In the genomic region with DNA sequence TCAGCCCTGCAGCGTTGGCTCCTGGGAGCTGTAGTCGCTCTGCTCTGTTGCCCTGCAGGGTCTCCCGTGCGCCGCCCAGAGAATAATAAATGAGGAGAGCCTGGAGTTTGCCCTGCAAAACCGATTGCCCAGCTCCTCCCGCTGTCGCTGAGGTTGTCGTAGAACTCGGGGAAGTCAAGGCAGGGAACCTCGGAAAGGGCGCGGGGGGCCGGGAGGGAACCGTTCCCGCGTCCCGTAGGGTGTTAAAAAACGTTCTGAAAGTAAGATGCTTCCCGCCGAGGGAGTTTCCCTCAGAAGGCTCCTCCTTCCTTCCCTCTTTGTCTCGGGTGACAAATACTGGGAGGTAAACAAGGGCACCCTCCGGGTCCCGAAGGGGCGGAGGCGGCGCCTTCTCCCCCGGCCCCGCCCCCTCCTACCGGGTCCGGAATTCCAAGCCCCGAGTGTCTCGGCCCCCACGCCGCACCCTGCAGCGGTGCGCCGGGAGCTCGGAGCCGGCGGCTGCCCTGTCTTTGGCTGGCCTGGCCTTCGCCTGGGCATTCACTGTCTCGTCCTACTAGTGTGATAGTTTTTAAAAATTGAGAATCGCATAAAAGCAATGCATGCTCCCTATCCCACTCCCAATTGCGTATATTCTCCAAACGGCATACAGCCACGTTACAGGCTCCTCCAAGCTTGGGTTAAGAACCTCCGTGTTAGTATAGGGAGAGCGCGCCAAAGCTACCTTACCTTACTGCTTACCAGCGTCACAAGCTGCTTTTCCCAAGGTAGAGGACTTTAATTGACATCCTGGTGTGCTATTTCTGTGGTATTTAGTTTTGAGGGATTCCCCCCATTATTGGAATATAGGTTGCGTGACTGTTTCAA, we compare ENCODE assay signal across 1 cellular context.
TF ChIP-seq lines count a peak whose summit lies in the region.

No MANE protein-coding gene starts in this region.

TF ChIP-seq in HEK293, 187 proteins besides CTCF, POLR2A, EP300 and RAD21 (continued from another document):
- TF ChIP-seq, protein P1, sequence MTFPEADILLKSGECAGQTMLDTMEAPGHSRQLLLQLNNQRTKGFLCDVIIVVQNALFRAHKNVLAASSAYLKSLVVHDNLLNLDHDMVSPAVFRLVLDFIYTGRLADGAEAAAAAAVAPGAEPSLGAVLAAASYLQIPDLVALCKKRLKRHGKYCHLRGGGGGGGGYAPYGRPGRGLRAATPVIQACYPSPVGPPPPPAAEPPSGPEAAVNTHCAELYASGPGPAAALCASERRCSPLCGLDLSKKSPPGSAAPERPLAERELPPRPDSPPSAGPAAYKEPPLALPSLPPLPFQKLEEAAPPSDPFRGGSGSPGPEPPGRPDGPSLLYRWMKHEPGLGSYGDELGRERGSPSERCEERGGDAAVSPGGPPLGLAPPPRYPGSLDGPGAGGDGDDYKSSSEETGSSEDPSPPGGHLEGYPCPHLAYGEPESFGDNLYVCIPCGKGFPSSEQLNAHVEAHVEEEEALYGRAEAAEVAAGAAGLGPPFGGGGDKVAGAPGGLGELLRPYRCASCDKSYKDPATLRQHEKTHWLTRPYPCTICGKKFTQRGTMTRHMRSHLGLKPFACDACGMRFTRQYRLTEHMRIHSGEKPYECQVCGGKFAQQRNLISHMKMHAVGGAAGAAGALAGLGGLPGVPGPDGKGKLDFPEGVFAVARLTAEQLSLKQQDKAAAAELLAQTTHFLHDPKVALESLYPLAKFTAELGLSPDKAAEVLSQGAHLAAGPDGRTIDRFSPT (tag by site-specific recombination; IDR thresholded peaks at IDR 0.05): peak; percentile 83
- 0 out of 2 replicates have a peak, but pooled peaks have one; percentile 11 for TF ChIP-seq ZNF394 (tag by site-specific recombination; IDR thresholded peaks at IDR 0.05; ENCODE audit: borderline replicate concordance)
- TF ChIP-seq ZEB2 (tag by site-specific recombination; IDR thresholded peaks at IDR 0.05): peak; percentile 11; the same call in 1 of the 2 replicates
- TF ChIP-seq ZNF335 (tag by site-specific recombination; conservative IDR thresholded peaks at IDR 0.05): peak; percentile 89
- no peak for TF ChIP-seq KLF16 (tag by site-specific recombination; IDR thresholded peaks at IDR 0.05)
